8 cellular contexts compared by ENCODE assay signal in genomic region chr2:152694161-152694661, GRCh38. TPM values are rescaled to one million over a fixed set of nuclear protein-coding genes. Genes with fewer than 3 reads are reported as not detected.
DNase-seq lines count a peak whose midpoint lies in the region; TF ChIP-seq lines count a peak whose summit lies in the region.

No MANE protein-coding gene starts in this region.

- H3K27ac ChIP-seq in coronary artery, result no peak overlapping the region

- peak overlapping the region; percentile 77 for H3K4me3 Mint-ChIP-seq in HFFc6

- in situ Hi-C loops in SK-MEL-5 (cut with HindIII; ENCODE audit: low pct_unique_long_range_greater_than_20kb, low sequenced_read_pairs), result no loop called here

- H3K36me3 ChIP-seq in BE2C, result no peaks in the 10 kb centered on the region

- no peaks in the 10 kb centered on the region for H3K9me3 Mint-ChIP-seq in HFFc6

- H3K27me3 ChIP-seq in BE2C, result no peaks in the 10 kb centered on the region

- DNase-seq in ELR (ENCODE audit: low read depth) (peak; percentile 91), HFFc6 (peak; percentile 49), SK-MEL-5 (ENCODE audit: low read depth, low spot score) (peak; percentile 38), coronary artery (ENCODE audit: low spot score) (no peak), non-pigmented ciliary epithelial cell (ENCODE audit: low read depth) (peak; percentile 72), NCI-H146 (lab: John Stamatoyannopoulos, UW) (no peak), BE2C (no peak), NCI-H1694 treated with DMSO at 0.1 percent for 48 hours (lab: John Stamatoyannopoulos, UW) (no peak)

- H3K4me1 ChIP-seq in BE2C, result no peaks in the 10 kb centered on the region

- no peaks in the 10 kb centered on the region for H3K27me3 Mint-ChIP-seq in HFFc6 (ENCODE audit: insufficient read depth)

- H3K4me1 Mint-ChIP-seq in HFFc6 (ENCODE audit: low read depth), result peaks cover 41% of the 10 kb centered on the region

- H3K36me3 Mint-ChIP-seq in HFFc6 (ENCODE audit: low read depth), result peaks cover 4% of the 10 kb centered on the region; the same call in 1 of the 2 replicates

- TF ChIP-seq CTCF in HFFc6 (IDR thresholded peaks at IDR 0.05) (no peak), coronary artery (IDR thresholded peaks at IDR 0.05) (no peak), BE2C (IDR thresholded peaks at IDR 0.05; ENCODE audit: low read depth, low read length) (no peak)

- H3K4me3 ChIP-seq in coronary artery (peak overlapping the region; percentile 50), BE2C (ENCODE audit: low read depth, low read length) (no peak overlapping the region)

- H3K27ac Mint-ChIP-seq in HFFc6, result peak overlapping the region; percentile 89

- no peaks in the 10 kb centered on the region for H3K9me3 ChIP-seq in BE2C

RNA-seq across cellular contexts. Expression of gene PRPF40A, which starts 23.1 kb away (rescaled TPM):
- 100 to 1,000 TPM in 3 of 6 experiments, 10 to 100 TPM in 3; 88.8 to 105 (median 99.1) TPM for total RNA-seq in HFFc6 (2021; fragmentation: NEBNext Ultra II Directional; extraction: Animal tissue kit (Norgen Biotek cat#: 25700))
- total RNA-seq in SK-MEL-5 (2014; rRNA removed; shearing (Covaris generic)), result 103 and 108 TPM in 2 replicates
- 47.5 and 66.2 TPM in 2 replicates for polyA plus RNA-seq in SK-MEL-5 (2015; cell fraction: cytosol; rRNA removed)
- polyA plus RNA-seq in SK-MEL-5 (2015; cell fraction: nucleus; rRNA removed), result 65.0 and 88.4 TPM in 2 replicates
- 50.1 TPM for polyA plus RNA-seq in BE2C (2012; ENCODE audit: insufficient read depth, insufficient read length, low read depth)

RNA-seq across cellular contexts. Expression of gene ARL6IP6, which starts 24.2 kb away (rescaled TPM):
- 10 to 100 TPM in 5 of 6 experiments, 1 to 10 TPM in 1; 9.2 to 32.0 (median 24.3) TPM for total RNA-seq in HFFc6 (2021; fragmentation: NEBNext Ultra II Directional; extraction: Animal tissue kit (Norgen Biotek cat#: 25700))
- total RNA-seq in SK-MEL-5 (2014; rRNA removed; shearing (Covaris generic)), result 10.8 and 11.1 TPM in 2 replicates
- polyA plus RNA-seq in SK-MEL-5 (2015; cell fraction: cytosol; rRNA removed), result 17.6 and 29.3 TPM in 2 replicates
- polyA plus RNA-seq in SK-MEL-5 (2015; cell fraction: nucleus; rRNA removed), result 23.5 and 29.7 TPM in 2 replicates
- 8.8 TPM for polyA plus RNA-seq in BE2C (2012; ENCODE audit: insufficient read depth, insufficient read length, low read depth)

Comparison
In these comparisons a context has a peak if more than half of its experiments do, and no peak if none do; other contexts are left out.
1. DNase-seq: peak in ELR (single experiment), HFFc6 (single experiment), SK-MEL-5 (single experiment) and non-pigmented ciliary epithelial cell (single experiment); none in coronary artery (single experiment), NCI-H146 (single experiment), BE2C (single experiment) and NCI-H1694 treated with DMSO at 0.1 percent for 48 hours (single experiment).